15 cellular contexts compared by ENCODE assay signal in the genomic region with DNA sequence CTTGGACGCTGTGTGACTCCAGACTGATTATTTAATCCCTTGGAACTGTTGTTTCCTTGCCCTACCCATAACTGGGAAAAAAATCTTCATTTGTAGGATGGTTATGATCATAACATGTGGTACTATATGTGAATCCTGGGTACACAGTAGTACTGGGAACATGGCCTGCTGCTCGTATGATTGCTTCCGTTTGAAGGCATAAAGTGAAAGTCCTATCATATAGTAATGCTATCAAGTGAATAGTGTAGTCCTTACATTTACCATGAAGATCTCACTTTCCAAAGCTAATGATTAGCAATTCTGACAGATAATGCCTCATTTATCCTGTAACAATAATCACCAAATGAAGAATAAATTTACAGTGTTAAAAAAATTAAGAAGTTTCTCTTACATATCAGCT. TPM values are rescaled to one million over a fixed set of nuclear protein-coding genes. Genes with fewer than 3 reads are reported as not detected.
DNase-seq lines count a peak whose midpoint lies in the region; ATAC-seq and TF ChIP-seq lines count a peak whose summit lies in the region.
"Had no signal": no experiment of that assay in that cellular context is flagged by ENCODE, and none has a peak within 500 bp of the region (broad histone marks: within the 10 kb centered on the region; RNA-seq: fewer than 3 reads in every experiment).

No MANE protein-coding gene starts in this region.

- DNase-seq in breast epithelium (ENCODE audit: low spot score in 2 of 2) (no peak), mammary epithelial cell (no peak), brain microvascular endothelial cell (no peak), transverse colon (no peak)
- no peak for DNase-seq in activated CD4-positive, alpha-beta T cell treated with anti-CD3 and anti-CD28 coated beads, Interleukin-2, amount 50 U/mL, for 48 hours
- DNase-seq in activated CD4-positive, alpha-beta T cell treated with anti-CD3 and anti-CD28 coated beads, Interleukin-2, amount 50 U/mL, for 1 hour = no peak
- DNase-seq: activated CD4-positive, alpha-beta memory T cell treated with anti-CD3 and anti-CD28 coated beads for 36 hours; DND-41; effector memory CD4-positive, alpha-beta T cell; NCI-H1694 treated with DMSO at 0.1 percent for 48 hours; NCI-H82 had no signal

- no peak for ATAC-seq in HG03097 (IDR thresholded peaks at IDR 0.05; ENCODE audit: low FRiP score, unreplicated experiment)
- ATAC-seq: A549; activated naive CD4-positive, alpha-beta T cell treated with anti-CD3 and anti-CD28 coated beads, Interleukin-2, amount 50 U/mL, for 72 hours had no signal

- dilution Hi-C loops in mammary epithelial cell (cut with HindIII; ENCODE audit: low sequenced_read_pairs) = no loop called here

- no peak for TF ChIP-seq CTCF in breast epithelium (IDR thresholded peaks at IDR 0.05)
- no peak for TF ChIP-seq CTCF in mammary epithelial cell (conservative IDR thresholded peaks at IDR 0.05 in 1 of 2, IDR thresholded peaks at IDR 0.05 in 1 of 2; ENCODE audit: extremely low read depth in 1 of 2, insufficient read depth in 1 of 2, low read depth in 1 of 2, low read length in 2 of 2)
- no peak for TF ChIP-seq CTCF in brain microvascular endothelial cell (IDR thresholded peaks at IDR 0.05; ENCODE audit: low read depth, low read length, missing control alignments)
- no peak for TF ChIP-seq CTCF in transverse colon (IDR thresholded peaks at IDR 0.05)

- H3K4me2 ChIP-seq in mammary epithelial cell (ENCODE audit: insufficient read depth, low read depth, low read length) = no peak overlapping the region
- H3K4me2 ChIP-seq: A549 had no signal

- H3K36me3 ChIP-seq in breast epithelium (no peaks in the 10 kb centered on the region), mammary epithelial cell (ENCODE audit: insufficient read depth, low read length) (no peaks in the 10 kb centered on the region), brain microvascular endothelial cell (replicated peaks) (no peaks in the 10 kb centered on the region), mesodermal cell (ENCODE audit: control insufficient read depth, insufficient read depth, low read length) (no peaks in the 10 kb centered on the region), transverse colon (no peaks in the 10 kb centered on the region)

- intact Hi-C loops in breast epithelium (cut with DNase I; ENCODE audit: low total_unique reads) = no loop called here
- intact Hi-C loops in mammary epithelial cell (cut with micrococcal nuclease) = no loop called here
- intact Hi-C loops in transverse colon (cut with DNase I; ENCODE audit: low total_unique reads) = no loop called here

- H3K9ac ChIP-seq in mammary epithelial cell (ENCODE audit: insufficient read depth, low read length) = no peak overlapping the region

- peak overlapping the region; percentile 23 to 51 for H3K27ac ChIP-seq in breast epithelium
- no peak overlapping the region for H3K27ac ChIP-seq in mammary epithelial cell (ENCODE audit: insufficient read depth, low read depth, low read length)
- H3K27ac ChIP-seq in brain microvascular endothelial cell = peak overlapping the region; percentile 43
- H3K27ac ChIP-seq in mesodermal cell (ENCODE audit: low read depth, low read length, severe bottlenecking) = peak overlapping the region; percentile 6
- H3K27ac ChIP-seq in transverse colon = peak overlapping the region; percentile 51 to 75 (median 65)
- H3K27ac ChIP-seq: A549 had no signal

- no peak overlapping the region for H2AFZ ChIP-seq in mammary epithelial cell (ENCODE audit: low read depth, low read length)

- no peak for TF ChIP-seq EP300 in transverse colon (IDR thresholded peaks at IDR 0.05; ENCODE audit: low read depth)

- CTCF ChIA-PET in mammary epithelial cell (lab: Charles Lee; ENCODE audit: low non-redundant PET) = interaction anchor here (0.7 kb wide), 1 partner anchor 25 kb away, joined by 3 read pairs; no protein-coding TSS in a partner anchor

- H3K9me3 ChIP-seq in breast epithelium (no peaks in the 10 kb centered on the region), mammary epithelial cell (replicated peaks; ENCODE audit: insufficient read depth, low read length) (no peaks in the 10 kb centered on the region), mesodermal cell (ENCODE audit: control insufficient read depth, low read length) (no peaks in the 10 kb centered on the region), transverse colon (no peaks in the 10 kb centered on the region)
- H3K9me3 ChIP-seq: A549 had no signal

- 87% methylated on average over 3 of the region's 3 CpGs for WGBS in mammary epithelial cell (ENCODE audit: low coverage, missing lambda C conversion rate)
- 86 to 100% methylated on average over 1 of the region's 3 CpGs for WGBS in mesodermal cell (ENCODE audit: insufficient coverage in 2 of 2), 2 experiments
- WGBS in transverse colon (ENCODE audit: low coverage in 1 of 2), 2 donors = 60 to 63% methylated on average over 1 to 3 of the region's 3 CpGs

- in situ Hi-C loops in mammary epithelial cell (cut with MboI; ENCODE audit: low sequenced_read_pairs in 2 of 2) (no loop called here), brain microvascular endothelial cell (cut with HindIII; ENCODE audit: low pct_ligation_motif_present, low sequenced_read_pairs) (no loop called here), transverse colon (cut with MboI; ENCODE audit: low pct_ligation_motif_present in 1 of 4, low pct_unique_long_range_greater_than_20kb in 1 of 4, low sequenced_read_pairs in 3 of 4) (no loop called here)

- no peaks in the 10 kb centered on the region for H4K20me1 ChIP-seq in mammary epithelial cell (ENCODE audit: insufficient read depth, low read length)

- no peaks in the 10 kb centered on the region for H3K4me1 ChIP-seq in breast epithelium
- no peaks in the 10 kb centered on the region for H3K4me1 ChIP-seq in mammary epithelial cell (ENCODE audit: insufficient read depth, low read length)
- peaks cover 41% of the 10 kb centered on the region for H3K4me1 ChIP-seq in mesodermal cell (ENCODE audit: control insufficient read depth, insufficient read depth, low read length, poor library complexity, severe bottlenecking)
- peaks cover 3 to 23% (median 15%) of the 10 kb centered on the region in 4 donors for H3K4me1 ChIP-seq in transverse colon
- H3K4me1 ChIP-seq: A549 had no signal

- H3K27me3 ChIP-seq in breast epithelium (no peaks in the 10 kb centered on the region), mammary epithelial cell (ENCODE audit: insufficient read depth, low read length) (no peaks in the 10 kb centered on the region), brain microvascular endothelial cell (replicated peaks) (no peaks in the 10 kb centered on the region), transverse colon (no peaks in the 10 kb centered on the region)

- TF ChIP-seq POLR2A in breast epithelium (IDR thresholded peaks at IDR 0.05) (no peak), transverse colon (IDR thresholded peaks at IDR 0.05) (no peak)

- H3K79me2 ChIP-seq in mammary epithelial cell (ENCODE audit: insufficient read depth, low read length) = no peaks in the 10 kb centered on the region

- BruUV-seq in mammary epithelial cell (replicated peaks; lab: Mats Ljungman, UMichigan) = no TSS peak

- H3K4me3 ChIP-seq in breast epithelium = no peak overlapping the region
- no peak overlapping the region for H3K4me3 ChIP-seq in mammary epithelial cell (replicated peaks in 1 of 3; ENCODE audit: insufficient read depth in 1 of 3, low read depth in 2 of 3, low read length in 3 of 3)
- no peak overlapping the region for H3K4me3 ChIP-seq in brain microvascular endothelial cell (ENCODE audit: low read depth, low read length)
- no peak overlapping the region for H3K4me3 ChIP-seq in mesodermal cell (ENCODE audit: extremely low read depth, insufficient read depth, low read length, poor library complexity, severe bottlenecking)
- no peak overlapping the region for H3K4me3 ChIP-seq in transverse colon
- H3K4me3 ChIP-seq: A549 had no signal

RNA-seq across cellular contexts. Expression of gene MEF2C, which starts 53.2 kb away (rescaled TPM):
- total RNA-seq in breast epithelium = 10 to 100 TPM; 27.4 to 41.8 (median 32.1) TPM
- 1 to 10 TPM in 1 of 2 donors, not detected in 1; 1.3 TPM for total RNA-seq in mammary epithelial cell
- not detected for polyA plus RNA-seq in mammary epithelial cell
- polyA minus RNA-seq in mammary epithelial cell = not detected
- polyA plus RNA-seq in mesodermal cell (2013, experiment 1 of 2) = 42.0 TPM
- 35.9 TPM for polyA plus RNA-seq in mesodermal cell (2013, experiment 2 of 2)
- total RNA-seq in transverse colon = 10 to 100 TPM; 17.3 to 58.0 (median 23.5) TPM

Comparison
In these comparisons a context has a peak if more than half of its experiments do, and no peak if none do; other contexts are left out.
1. RNA of gene MEF2C, which starts 53.2 kb away (total RNA-seq): 27.4 to 41.8 TPM in breast epithelium and 17.3 to 58.0 TPM in transverse colon; 1.3 TPM in mammary epithelial cell; every median in the first group is over 4 times any median in the second.